17 cellular contexts compared by ENCODE assay signal in the genomic region with DNA sequence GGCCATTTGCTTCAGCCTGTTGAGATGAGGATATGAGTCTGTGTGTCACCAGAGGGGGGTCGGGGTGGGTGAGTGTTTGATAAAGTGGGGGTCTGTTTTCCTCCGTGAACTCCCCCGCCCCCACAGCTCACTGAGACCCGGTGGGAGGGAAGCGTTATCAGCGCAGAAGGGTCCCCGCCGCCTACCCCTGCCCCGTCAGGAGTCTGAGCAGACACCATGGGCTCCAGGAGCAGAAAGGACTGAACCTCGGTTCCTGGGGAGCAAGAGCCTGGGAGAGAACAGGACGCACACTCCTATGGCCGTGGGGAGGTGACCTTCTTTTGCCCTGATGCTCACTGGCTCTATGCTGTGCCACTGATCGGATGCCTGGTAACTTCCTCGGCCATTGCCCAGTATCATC.
A peak's percentile ranks its signal among the peaks of the same experiment; 100 is the strongest.
DNase-seq lines count a peak whose midpoint lies in the region; ATAC-seq and TF ChIP-seq lines count a peak whose summit lies in the region.
"Had no signal": no experiment of that assay in that cellular context is flagged by ENCODE, and none has a peak within 500 bp of the region (broad histone marks: within the 10 kb centered on the region; RNA-seq: fewer than 3 reads in every experiment).

No MANE protein-coding gene starts in this region.

- H3K9ac ChIP-seq in DND-41 (ENCODE audit: low read depth, low read length) (no peak overlapping the region), MM.1S (ENCODE audit: low read length) (no peak overlapping the region)
- H3K9ac ChIP-seq: BLaER1 treated with 17β-estradiol and CSF1 and Interleukin-3, amounts not matched to agents 10 nM and 100 nM had no signal

- H4K20me1 ChIP-seq in DND-41 (ENCODE audit: insufficient read depth, low read length) (no peaks in the 10 kb centered on the region), GM23338 (replicated peaks; ENCODE audit: insufficient read depth) (no peaks in the 10 kb centered on the region), osteoblast (ENCODE audit: insufficient read depth, low read length) (no peaks in the 10 kb centered on the region), MM.1S (ENCODE audit: insufficient read depth, low read length) (no peaks in the 10 kb centered on the region)

- no peaks in the 10 kb centered on the region for H3K36me3 ChIP-seq in DND-41 (ENCODE audit: insufficient read depth, low read length)
- H3K36me3 ChIP-seq in GM23338 (ENCODE audit: insufficient read depth): no peaks in the 10 kb centered on the region
- H3K36me3 ChIP-seq in osteoblast (ENCODE audit: insufficient read depth, low read length): no peaks in the 10 kb centered on the region
- no peaks in the 10 kb centered on the region for H3K36me3 ChIP-seq in MM.1S (replicated peaks; ENCODE audit: insufficient read depth, low read length)
- H3K36me3 ChIP-seq: BLaER1 treated with 17β-estradiol and CSF1 and Interleukin-3, amounts not matched to agents 10 nM and 100 nM had no signal

- H3F3A ChIP-seq in GM23338 (replicated peaks; ENCODE audit: low read depth) (no peaks in the 10 kb centered on the region), MM.1S (ENCODE audit: insufficient read depth, low read length) (no peaks in the 10 kb centered on the region)

- peaks cover 48% of the 10 kb centered on the region for H3K4me1 Mint-ChIP-seq in GM23338

- DNase-seq in DND-41 (no peak), GM23338 (ENCODE audit: low spot score) (no peak), islet precursor cell (peak; percentile 36), osteoblast (ENCODE audit: insufficient read length, low spot score, missing footprints) (peak; percentile 76), LoVo (ENCODE audit: low spot score) (no peak), MM.1S (no peak)
- DNase-seq: Kasumi-1, NCI-H1092 treated with DMSO at 0.1 percent for 48 hours, NCI-H2081 treated with DMSO at 0.1 percent for 48 hours, NCI-H2227 treated with DMSO at 0.1 percent for 48 hours, NCI-H510A treated with DMSO at 0.1 percent for 48 hours, NCI-H774, OCI-M1, SIG-M5 had no signal

- H3K4me3 ChIP-seq in DND-41 (ENCODE audit: low read depth in 1 of 2, low read length in 2 of 2) (no peak overlapping the region), GM23338 (no peak overlapping the region), osteoblast (ENCODE audit: insufficient read depth, low read length) (no peak overlapping the region), MM.1S (ENCODE audit: low read length) (no peak overlapping the region)
- H3K4me3 ChIP-seq: BLaER1 treated with 17β-estradiol and CSF1 and Interleukin-3, amounts not matched to agents 10 nM and 100 nM had no signal

- no peaks in the 10 kb centered on the region for H3K9me3 Mint-ChIP-seq in GM23338
- H3K9me3 Mint-ChIP-seq: IgD-negative memory B cell had no signal

- no peak overlapping the region for H3K4me2 ChIP-seq in DND-41 (ENCODE audit: insufficient read depth, low read length)
- H3K4me2 ChIP-seq in GM23338: no peak overlapping the region
- no peak overlapping the region for H3K4me2 ChIP-seq in osteoblast (ENCODE audit: insufficient read depth, low read length)
- no peak overlapping the region for H3K4me2 ChIP-seq in MM.1S (ENCODE audit: low read depth, low read length)

- H3K9me2 ChIP-seq in GM23338 (ENCODE audit: insufficient read depth): no peaks in the 10 kb centered on the region
- H3K9me2 ChIP-seq in MM.1S (replicated peaks; ENCODE audit: insufficient read depth, low read length): no peaks in the 10 kb centered on the region

- no peak overlapping the region for H3K4me3 Mint-ChIP-seq in GM23338
- H3K4me3 Mint-ChIP-seq: IgD-negative memory B cell had no signal

- H3K9me3 ChIP-seq in DND-41 (ENCODE audit: insufficient read depth, low read length, severe bottlenecking) (no peaks in the 10 kb centered on the region), osteoblast (ENCODE audit: low read depth, low read length) (no peaks in the 10 kb centered on the region), MM.1S (replicated peaks; ENCODE audit: insufficient read depth, low read length) (no peaks in the 10 kb centered on the region)
- H3K9me3 ChIP-seq: BLaER1 treated with 17β-estradiol and CSF1 and Interleukin-3, amounts not matched to agents 10 nM and 100 nM had no signal

- H3K27me3 ChIP-seq in DND-41 (ENCODE audit: insufficient read depth, low read length, poor library complexity) (no peaks in the 10 kb centered on the region), GM23338 (ENCODE audit: insufficient read depth) (no peaks in the 10 kb centered on the region), osteoblast (ENCODE audit: insufficient read depth, low read length) (no peaks in the 10 kb centered on the region), MM.1S (replicated peaks; ENCODE audit: insufficient read depth, low read length) (peaks cover 78% of the 10 kb centered on the region)

- no peak for TF ChIP-seq CTCF in DND-41 (IDR thresholded peaks at IDR 0.05; ENCODE audit: borderline replicate concordance, extremely low read depth, low read length, poor library complexity, severe bottlenecking)
- no peak for TF ChIP-seq CTCF in GM23338 (conservative IDR thresholded peaks at IDR 0.05; ENCODE audit: low read depth in 2 of 2)
- no peak for TF ChIP-seq CTCF in osteoblast (IDR thresholded peaks at IDR 0.05; ENCODE audit: extremely low read depth, low read depth, low read length)
- TF ChIP-seq CTCF in MM.1S (IDR thresholded peaks at IDR 0.05; ENCODE audit: low read length): no peak

- peak overlapping the region; percentile 80; the same call in 1 of the 2 replicates for H3K27ac ChIP-seq in DND-41 (ENCODE audit: low read length)
- H3K27ac ChIP-seq in GM23338 (ENCODE audit: low read depth): no peak overlapping the region
- no peak overlapping the region for H3K27ac ChIP-seq in osteoblast (ENCODE audit: low read depth, low read length)
- no peak overlapping the region for H3K27ac ChIP-seq in MM.1S (ENCODE audit: low read length)
- H3K27ac ChIP-seq: BLaER1 treated with 17β-estradiol and CSF1 and Interleukin-3, amounts not matched to agents 10 nM and 100 nM had no signal

- H3K36me3 Mint-ChIP-seq in GM23338 (ENCODE audit: low read depth): no peaks in the 10 kb centered on the region
- H3K36me3 Mint-ChIP-seq: IgD-negative memory B cell had no signal

- peaks cover 31% of the 10 kb centered on the region for H3K4me1 ChIP-seq in DND-41 (ENCODE audit: insufficient read depth, low read length)
- H3K4me1 ChIP-seq in GM23338 (ENCODE audit: insufficient read depth): no peaks in the 10 kb centered on the region; the same call in 1 of the 2 replicates
- H3K4me1 ChIP-seq in osteoblast (ENCODE audit: insufficient read depth, low read length): no peaks in the 10 kb centered on the region
- no peaks in the 10 kb centered on the region for H3K4me1 ChIP-seq in MM.1S (ENCODE audit: low read length)

- 0 out of 2 replicates have a peak overlapping the region, but pooled peaks have one; percentile 34 for H3K27ac Mint-ChIP-seq in GM23338
- H3K27ac Mint-ChIP-seq: IgD-negative memory B cell had no signal

- H3K79me2 ChIP-seq in DND-41 (ENCODE audit: insufficient read depth, low read length) (no peaks in the 10 kb centered on the region), GM23338 (replicated peaks; ENCODE audit: insufficient read depth) (no peaks in the 10 kb centered on the region), osteoblast (ENCODE audit: insufficient read depth, low read length) (no peaks in the 10 kb centered on the region), MM.1S (ENCODE audit: low read length) (no peaks in the 10 kb centered on the region)

- ATAC-seq in DND-41 (ENCODE audit: insufficient read depth, low read depth) (no peak), GM23338 (no peak), HG03342 (IDR thresholded peaks at IDR 0.05; ENCODE audit: unreplicated experiment) (no peak)

- H2AFZ ChIP-seq in DND-41 (ENCODE audit: low read depth, low read length): no peak overlapping the region
- no peak overlapping the region for H2AFZ ChIP-seq in GM23338
- no peak overlapping the region for H2AFZ ChIP-seq in osteoblast (ENCODE audit: low read length)
- no peak overlapping the region for H2AFZ ChIP-seq in MM.1S (ENCODE audit: low read length)

- peaks cover 5% of the 10 kb centered on the region for H3K27me3 Mint-ChIP-seq in GM23338 (ENCODE audit: insufficient read depth, low read depth, poor library complexity)

TF ChIP-seq in GM23338, 12 proteins besides CTCF, POLR2A, EP300 and RAD21 (continues in another document):
- TF ChIP-seq ZNF331 (CRISPR knock-in tag; IDR thresholded peaks at IDR 0.05; ENCODE audit: low read depth): no peak
- no peak for TF ChIP-seq STAT1 (IDR thresholded peaks at IDR 0.05; ENCODE audit: unreplicated experiment)
- no peak for TF ChIP-seq EZH2phosphoT487 (IDR thresholded peaks at IDR 0.05; ENCODE audit: unreplicated experiment)
- TF ChIP-seq POLR2AphosphoS5 (IDR thresholded peaks at IDR 0.05; ENCODE audit: low read depth): no peak
- TF ChIP-seq NANOG (IDR thresholded peaks at IDR 0.05; ENCODE audit: borderline replicate concordance): no peak
- TF ChIP-seq, protein P1, sequence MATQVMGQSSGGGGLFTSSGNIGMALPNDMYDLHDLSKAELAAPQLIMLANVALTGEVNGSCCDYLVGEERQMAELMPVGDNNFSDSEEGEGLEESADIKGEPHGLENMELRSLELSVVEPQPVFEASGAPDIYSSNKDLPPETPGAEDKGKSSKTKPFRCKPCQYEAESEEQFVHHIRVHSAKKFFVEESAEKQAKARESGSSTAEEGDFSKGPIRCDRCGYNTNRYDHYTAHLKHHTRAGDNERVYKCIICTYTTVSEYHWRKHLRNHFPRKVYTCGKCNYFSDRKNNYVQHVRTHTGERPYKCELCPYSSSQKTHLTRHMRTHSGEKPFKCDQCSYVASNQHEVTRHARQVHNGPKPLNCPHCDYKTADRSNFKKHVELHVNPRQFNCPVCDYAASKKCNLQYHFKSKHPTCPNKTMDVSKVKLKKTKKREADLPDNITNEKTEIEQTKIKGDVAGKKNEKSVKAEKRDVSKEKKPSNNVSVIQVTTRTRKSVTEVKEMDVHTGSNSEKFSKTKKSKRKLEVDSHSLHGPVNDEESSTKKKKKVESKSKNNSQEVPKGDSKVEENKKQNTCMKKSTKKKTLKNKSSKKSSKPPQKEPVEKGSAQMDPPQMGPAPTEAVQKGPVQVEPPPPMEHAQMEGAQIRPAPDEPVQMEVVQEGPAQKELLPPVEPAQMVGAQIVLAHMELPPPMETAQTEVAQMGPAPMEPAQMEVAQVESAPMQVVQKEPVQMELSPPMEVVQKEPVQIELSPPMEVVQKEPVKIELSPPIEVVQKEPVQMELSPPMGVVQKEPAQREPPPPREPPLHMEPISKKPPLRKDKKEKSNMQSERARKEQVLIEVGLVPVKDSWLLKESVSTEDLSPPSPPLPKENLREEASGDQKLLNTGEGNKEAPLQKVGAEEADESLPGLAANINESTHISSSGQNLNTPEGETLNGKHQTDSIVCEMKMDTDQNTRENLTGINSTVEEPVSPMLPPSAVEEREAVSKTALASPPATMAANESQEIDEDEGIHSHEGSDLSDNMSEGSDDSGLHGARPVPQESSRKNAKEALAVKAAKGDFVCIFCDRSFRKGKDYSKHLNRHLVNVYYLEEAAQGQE (IDR thresholded peaks at IDR 0.05; ENCODE audit: unreplicated experiment): no peak
- no peak for TF ChIP-seq JUNB (IDR thresholded peaks at IDR 0.05; ENCODE audit: unreplicated experiment)
- no peak for TF ChIP-seq EZH2 (IDR thresholded peaks at IDR 0.05; ENCODE audit: low read depth, unreplicated experiment)
- no peak for TF ChIP-seq CREB1 (CRISPR knock-in tag; IDR thresholded peaks at IDR 0.05; ENCODE audit: low read depth)
- no peak for TF ChIP-seq ZNF114 (CRISPR knock-in tag; IDR thresholded peaks at IDR 0.05)

Comparison
In these comparisons a context has a peak if more than half of its experiments do, and no peak if none do; other contexts are left out.
1. DNase-seq: peak in islet precursor cell (single experiment) and osteoblast (single experiment); none in DND-41 (single experiment), GM23338 (single experiment), LoVo (single experiment) and MM.1S (single experiment).